Comparison of ENCODE assay signal across 1 cellular context in genomic region chr2:160741271-160741670, GRCh38.
TF ChIP-seq lines count a peak whose summit lies in the region.

No MANE protein-coding gene starts in this region.

TF ChIP-seq in IMR-90, 13 proteins besides CTCF, POLR2A, EP300 and RAD21:
- no peak for TF ChIP-seq RCOR1 (IDR thresholded peaks at IDR 0.05; ENCODE audit: insufficient replicate concordance, low read length)
- TF ChIP-seq FOS (IDR thresholded peaks at IDR 0.05; ENCODE audit: low read depth, low read length), result no peak
- TF ChIP-seq SMC3 (IDR thresholded peaks at IDR 0.05; ENCODE audit: low read depth, low read length), result no peak
- no peak for TF ChIP-seq CEBPB (IDR thresholded peaks at IDR 0.05; ENCODE audit: low read depth, low read length)
- no peak for TF ChIP-seq ELK1 (IDR thresholded peaks at IDR 0.05; ENCODE audit: borderline replicate concordance, low read depth, low read length)
- no peak for TF ChIP-seq USF2 (IDR thresholded peaks at IDR 0.05; ENCODE audit: low read depth, low read length)
- no peak for TF ChIP-seq MXI1 (IDR thresholded peaks at IDR 0.05; ENCODE audit: borderline replicate concordance, low read depth, low read length)
- no peak for TF ChIP-seq CHD1 (IDR thresholded peaks at IDR 0.05; ENCODE audit: low read depth, low read length)
- no peak for TF ChIP-seq RFX5 (IDR thresholded peaks at IDR 0.05; ENCODE audit: low read depth, low read length)
- TF ChIP-seq MAFK (IDR thresholded peaks at IDR 0.05; ENCODE audit: low read depth, low read length), result no peak
- no peak for TF ChIP-seq MAZ (IDR thresholded peaks at IDR 0.05; ENCODE audit: borderline replicate concordance, low read depth, low read length)
- TF ChIP-seq BHLHE40 (IDR thresholded peaks at IDR 0.05; ENCODE audit: low read depth, low read length), result no peak
- TF ChIP-seq NFE2L2 (IDR thresholded peaks at IDR 0.05; ENCODE audit: low read depth, low read length), result no peak
